In genomic region chrX:130507015-130507414, GRCh38 we compare ENCODE assay signal across 36 cellular contexts.
"Had no signal": no experiment of that assay in that cellular context is flagged by ENCODE, and none has a peak within 500 bp of the region (broad histone marks: within the 10 kb centered on the region; RNA-seq: fewer than 3 reads in every experiment).

No MANE protein-coding gene starts in this region.

- H3K27me3 ChIP-seq: MG63 had no signal

- H3K36me3 ChIP-seq: MG63 had no signal

- H3K9me3 ChIP-seq: MG63 had no signal

- DNase-seq: Karpas-422, Kasumi-1, MG63, MM.1S, MV-4-11, NCI-H1048, NCI-H1092, NCI-H1092 treated with DMSO at 0.1 percent for 48 hours, NCI-H1105, NCI-H1105 treated with DMSO at 0.1 percent for 48 hours, NCI-H1417, NCI-H1417 treated with DMSO at 0.1 percent for 48 hours, NCI-H1436, NCI-H1436 treated with DMSO at 0.1 percent for 48 hours, NCI-H146, NCI-H1694, NCI-H1694 treated with DMSO at 0.1 percent for 48 hours, NCI-H187, NCI-H187 treated with DMSO at 0.1 percent for 48 hours, NCI-H1930, NCI-H2029, NCI-H2029 treated with DMSO at 0.1 percent for 48 hours, NCI-H2081, NCI-H2081 treated with DMSO at 0.1 percent for 48 hours, NCI-H2107, NCI-H2171, NCI-H2171 treated with DMSO at 0.1 percent for 48 hours, NCI-H2227 treated with DMSO at 0.1 percent for 48 hours, NCI-H226, NCI-H345, NCI-H446, NCI-H446 treated with DMSO at 0.1 percent for 48 hours, NCI-H510A, NCI-H510A treated with DMSO at 0.1 percent for 48 hours, NCI-H524, NCI-H524 treated with DMSO at 0.1 percent for 48 hours had no signal

- H3K4me3 ChIP-seq: MG63 had no signal
